In genomic region chr5:83475540-83476469, GRCh38 we compare ENCODE assay signal across 9 cellular contexts. TPM values are rescaled to one million over a fixed set of nuclear protein-coding genes. Genes with fewer than 3 reads are reported as not detected.
A peak's percentile ranks its signal among the peaks of the same experiment; 100 is the strongest.
DNase-seq lines count a peak whose midpoint lies in the region; ATAC-seq and TF ChIP-seq lines count a peak whose summit lies in the region.
"Had no signal": no experiment of that assay in that cellular context is flagged by ENCODE, and none has a peak within 500 bp of the region (broad histone marks: within the 10 kb centered on the region; RNA-seq: fewer than 3 reads in every experiment).

No MANE protein-coding gene starts in this region.

- H3K27me3 ChIP-seq in GM23338 (ENCODE audit: insufficient read depth) = no peaks in the 10 kb centered on the region

- H3K36me3 Mint-ChIP-seq in GM23338 (ENCODE audit: low read depth) = peaks cover 36% of the 10 kb centered on the region
- no peaks in the 10 kb centered on the region for H3K36me3 Mint-ChIP-seq in glutamatergic neuron (ENCODE audit: unreplicated experiment)

- H3K4me1 Mint-ChIP-seq in GM23338 (peaks cover 40% of the 10 kb centered on the region), glutamatergic neuron (ENCODE audit: low read depth, unreplicated experiment) (peaks cover 11% of the 10 kb centered on the region)

- peak overlapping the region; percentile 76 for H3K4me3 ChIP-seq in GM23338
- peak overlapping the region; percentile 65 for H3K4me3 ChIP-seq in WI38 (ENCODE audit: low read depth, low read length)
- H3K4me3 ChIP-seq in skin epidermis = peak overlapping the region in 2 of 7 experiments; percentile 7 to 42

- H3K27me3 Mint-ChIP-seq in GM23338 (ENCODE audit: insufficient read depth, low read depth, poor library complexity) (peaks cover 11% of the 10 kb centered on the region), glutamatergic neuron (ENCODE audit: unreplicated experiment) (peaks cover 15% of the 10 kb centered on the region)

- H3K4me2 ChIP-seq in GM23338 = peak overlapping the region; percentile 62

- TF ChIP-seq CTCF in GM23338 (conservative IDR thresholded peaks at IDR 0.05; ENCODE audit: low read depth in 2 of 2) (no peak), WI38 (IDR thresholded peaks at IDR 0.05; ENCODE audit: low read depth, low read length) (no peak), glutamatergic neuron (IDR thresholded peaks at IDR 0.05; ENCODE audit: partially characterized antibody, unreplicated experiment) (no peak)

- H3K27ac Mint-ChIP-seq in GM23338 (peak overlapping the region; percentile 68), glutamatergic neuron (ENCODE audit: unreplicated experiment) (no peak overlapping the region)

- ATAC-seq in GM23338 (no peak), HG03196 (IDR thresholded peaks at IDR 0.05; ENCODE audit: unreplicated experiment) (no peak)

- no peaks in the 10 kb centered on the region; the same call in 1 of the 2 replicates for H3K36me3 ChIP-seq in GM23338 (ENCODE audit: insufficient read depth)

- H2AFZ ChIP-seq in GM23338 = no peak overlapping the region

- no peaks in the 10 kb centered on the region for H3K9me2 ChIP-seq in GM23338 (ENCODE audit: insufficient read depth)

- H3K79me2 ChIP-seq in GM23338 (replicated peaks; ENCODE audit: insufficient read depth) = peaks cover 59% of the 10 kb centered on the region

- H4K20me1 ChIP-seq in GM23338 (replicated peaks; ENCODE audit: insufficient read depth) = no peaks in the 10 kb centered on the region

- peaks cover 27% of the 10 kb centered on the region for H3K4me1 ChIP-seq in GM23338 (ENCODE audit: insufficient read depth)

- H3K4me3 Mint-ChIP-seq in GM23338 (peak overlapping the region; percentile 85), glutamatergic neuron (ENCODE audit: unreplicated experiment) (peak overlapping the region; percentile 99)

- no peaks in the 10 kb centered on the region for H3F3A ChIP-seq in GM23338 (replicated peaks; ENCODE audit: low read depth)

- peak overlapping the region; percentile 91 for H3K27ac ChIP-seq in GM23338 (ENCODE audit: low read depth)
- peak overlapping the region in 12 of 21 experiments; percentile 21 to 87 (median 68) for H3K27ac ChIP-seq in skin epidermis

- DNase-seq in GM23338 (ENCODE audit: low spot score) = peak; percentile 65
- no peak for DNase-seq in glutamatergic neuron
- no peak for DNase-seq in NCI-H69 (lab: John Stamatoyannopoulos, UW)
- DNase-seq in superior temporal gyrus (ENCODE audit: extremely low spot score) = no peak
- DNase-seq in SKM-1 treated with dmso at 0.1 percent for 144 hours (lab: John Stamatoyannopoulos, UW; ENCODE audit: unreplicated experiment) = no peak
- DNase-seq: activated T-cell treated with anti-CD3 and anti-CD28 coated beads, Interleukin-2, amount 50 U/mL, for 48 hours had no signal

- H3K9me3 Mint-ChIP-seq in GM23338 (no peaks in the 10 kb centered on the region; the same call in 1 of the 3 replicates), glutamatergic neuron (ENCODE audit: unreplicated experiment) (peaks cover 14% of the 10 kb centered on the region)

TF ChIP-seq in GM23338, 12 proteins besides CTCF, POLR2A, EP300 and RAD21:
- TF ChIP-seq ZNF462 (CRISPR knock-in tag; IDR thresholded peaks at IDR 0.05) (peak; percentile 68), CREB1 (CRISPR knock-in tag; IDR thresholded peaks at IDR 0.05; ENCODE audit: low read depth) (peak; percentile 79; the same call in 1 of the 2 replicates), EZH2 (IDR thresholded peaks at IDR 0.05; ENCODE audit: low read depth, unreplicated experiment) (no peak), NANOG (IDR thresholded peaks at IDR 0.05; ENCODE audit: borderline replicate concordance) (peak; percentile 94)

RNA-seq across cellular contexts. Expression of gene VCAN, which starts 4.3 kb away (rescaled TPM):
- total RNA-seq in GM23338 (2014; rRNA removed; shearing (Covaris generic)) = 373 and 404 TPM in 2 replicates
- polyA plus RNA-seq in GM23338 (2016; fragmentation: Nextera tagmentation; extraction: Ambion mirVana) = 133 and 137 TPM in 2 replicates
- 152 TPM for total RNA-seq in glutamatergic neuron (ENCODE audit: unreplicated experiment)
